Comparison of ENCODE assay signal across 17 cellular contexts in the genomic region with DNA sequence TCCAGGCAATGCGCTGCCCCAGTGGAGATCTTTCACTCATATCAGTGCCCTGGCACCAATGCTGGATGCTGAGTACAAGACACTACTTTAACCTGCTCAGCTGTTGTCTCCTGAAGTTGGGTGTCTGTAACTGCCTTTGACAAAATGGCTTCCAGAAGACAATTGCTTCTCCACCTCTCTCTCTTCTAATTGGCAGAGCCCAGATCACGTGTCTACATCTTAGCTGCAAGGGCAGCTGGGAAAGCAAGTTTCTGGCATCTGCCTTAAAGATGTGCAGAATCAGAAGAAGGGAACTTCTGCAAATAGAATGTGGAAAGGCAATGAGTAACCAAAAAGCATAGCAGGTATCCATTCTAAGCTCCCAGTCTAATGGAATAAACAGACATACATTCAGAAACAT.
"Had no signal": no experiment of that assay in that cellular context is flagged by ENCODE, and none has a peak within 500 bp of the region (broad histone marks: within the 10 kb centered on the region; RNA-seq: fewer than 3 reads in every experiment).

No MANE protein-coding gene starts in this region.

- H3K36me3 ChIP-seq: adrenal gland, colonic mucosa, prostate gland, right lobe of liver, suprapubic skin, upper lobe of right lung had no signal

- H3K4me1 ChIP-seq: colonic mucosa, prostate gland, right lobe of liver, suprapubic skin, upper lobe of right lung had no signal

- H3K4me3 Mint-ChIP-seq: activated CD8-positive, alpha-beta T cell treated with anti-CD3 and anti-CD28 coated beads for 36 hours; activated naive CD4-positive, alpha-beta T cell treated with anti-CD3 and anti-CD28 coated beads, Interleukin-2, amount 50 U/mL, for 24 hours; natural killer cell had no signal

- H3K27me3 Mint-ChIP-seq: activated naive CD4-positive, alpha-beta T cell treated with anti-CD3 and anti-CD28 coated beads, Interleukin-2, amount 50 U/mL, for 24 hours had no signal

- H3K27ac Mint-ChIP-seq: activated CD8-positive, alpha-beta T cell treated with anti-CD3 and anti-CD28 coated beads for 36 hours; activated naive CD4-positive, alpha-beta T cell treated with anti-CD3 and anti-CD28 coated beads, Interleukin-2, amount 50 U/mL, for 24 hours; natural killer cell had no signal

- ATAC-seq: activated CD8-positive, alpha-beta T cell treated with anti-CD3 and anti-CD28 coated beads for 36 hours; natural killer cell; right lobe of liver; stimulated activated naive CD8-positive, alpha-beta T cell treated with anti-CD3 and anti-CD28 coated beads, Interleukin-15, Interleukin-2, amounts not matched to agents 100 U/mL and 50 U/mL, for 24 hours; upper lobe of right lung had no signal

- H3K4me1 Mint-ChIP-seq: activated naive CD4-positive, alpha-beta T cell treated with anti-CD3 and anti-CD28 coated beads, Interleukin-2, amount 50 U/mL, for 24 hours; natural killer cell had no signal

- H3K4me3 ChIP-seq: adrenal gland, colonic mucosa, hepatocyte, prostate gland, right lobe of liver, suprapubic skin, upper lobe of right lung had no signal

- H3K27me3 ChIP-seq: adrenal gland, colonic mucosa, hepatocyte, right lobe of liver, suprapubic skin, upper lobe of right lung had no signal

- DNase-seq: activated CD4-positive, alpha-beta T cell treated with anti-CD3 and anti-CD28 coated beads for 48 hours; activated CD8-positive, alpha-beta memory T cell treated with anti-CD3 and anti-CD28 coated beads, Interleukin-2, amount 50 U/mL, for 4 hours; activated CD8-positive, alpha-beta T cell treated with anti-CD3 and anti-CD28 coated beads for 36 hours; activated effector memory CD4-positive, alpha-beta T cell treated with anti-CD3 and anti-CD28 coated beads, Interleukin-2, amount 50 U/mL, for 16 hours; activated T-cell treated with anti-CD3 and anti-CD28 coated beads, Interleukin-2, amount 50 U/mL, for 48 hours; adrenal gland; colonic mucosa; mesenchymal stem cell; natural killer cell; right lobe of liver; stimulated activated naive CD8-positive, alpha-beta T cell treated with anti-CD3 and anti-CD28 coated beads, Interleukin-15, Interleukin-2, amounts not matched to agents 100 U/mL and 50 U/mL, for 24 hours; T-helper 9 cell; upper lobe of right lung had no signal

- H2AFZ ChIP-seq: hepatocyte had no signal

- H3K79me2 ChIP-seq: hepatocyte had no signal

- H3K9me3 ChIP-seq: adrenal gland, colonic mucosa, prostate gland, right lobe of liver, suprapubic skin, upper lobe of right lung had no signal

- H3K9me3 Mint-ChIP-seq: activated CD8-positive, alpha-beta T cell treated with anti-CD3 and anti-CD28 coated beads for 36 hours; activated naive CD4-positive, alpha-beta T cell treated with anti-CD3 and anti-CD28 coated beads, Interleukin-2, amount 50 U/mL, for 24 hours; natural killer cell had no signal

- H3K27ac ChIP-seq: adrenal gland, colonic mucosa, hepatocyte, prostate gland, right lobe of liver, suprapubic skin, upper lobe of right lung had no signal

- H3K36me3 Mint-ChIP-seq: activated naive CD4-positive, alpha-beta T cell treated with anti-CD3 and anti-CD28 coated beads, Interleukin-2, amount 50 U/mL, for 24 hours; natural killer cell had no signal

- H3K4me2 ChIP-seq: hepatocyte had no signal
